In genomic region chr12:89085421-89085820, GRCh38 we compare ENCODE assay signal across 1 cellular context.
TF ChIP-seq lines count a peak whose summit lies in the region.

No MANE protein-coding gene starts in this region.

TF ChIP-seq in HEK293T, 16 proteins besides CTCF, POLR2A, EP300 and RAD21:
- TF ChIP-seq ZNF384 (IDR thresholded peaks at IDR 0.05) = no peak
- no peak for TF ChIP-seq CTBP1 (IDR thresholded peaks at IDR 0.05; ENCODE audit: borderline replicate concordance)
- TF ChIP-seq HDGF (IDR thresholded peaks at IDR 0.05; ENCODE audit: borderline replicate concordance) = no peak
- no peak for TF ChIP-seq NFRKB (IDR thresholded peaks at IDR 0.05)
- TF ChIP-seq FOXA1 (IDR thresholded peaks at IDR 0.05) = no peak
- no peak for TF ChIP-seq SUZ12 (IDR thresholded peaks at IDR 0.05)
- TF ChIP-seq FOXM1 (IDR thresholded peaks at IDR 0.05; ENCODE audit: borderline replicate concordance) = no peak
